Comparison of ENCODE assay signal across 1 cellular context in the genomic region with DNA sequence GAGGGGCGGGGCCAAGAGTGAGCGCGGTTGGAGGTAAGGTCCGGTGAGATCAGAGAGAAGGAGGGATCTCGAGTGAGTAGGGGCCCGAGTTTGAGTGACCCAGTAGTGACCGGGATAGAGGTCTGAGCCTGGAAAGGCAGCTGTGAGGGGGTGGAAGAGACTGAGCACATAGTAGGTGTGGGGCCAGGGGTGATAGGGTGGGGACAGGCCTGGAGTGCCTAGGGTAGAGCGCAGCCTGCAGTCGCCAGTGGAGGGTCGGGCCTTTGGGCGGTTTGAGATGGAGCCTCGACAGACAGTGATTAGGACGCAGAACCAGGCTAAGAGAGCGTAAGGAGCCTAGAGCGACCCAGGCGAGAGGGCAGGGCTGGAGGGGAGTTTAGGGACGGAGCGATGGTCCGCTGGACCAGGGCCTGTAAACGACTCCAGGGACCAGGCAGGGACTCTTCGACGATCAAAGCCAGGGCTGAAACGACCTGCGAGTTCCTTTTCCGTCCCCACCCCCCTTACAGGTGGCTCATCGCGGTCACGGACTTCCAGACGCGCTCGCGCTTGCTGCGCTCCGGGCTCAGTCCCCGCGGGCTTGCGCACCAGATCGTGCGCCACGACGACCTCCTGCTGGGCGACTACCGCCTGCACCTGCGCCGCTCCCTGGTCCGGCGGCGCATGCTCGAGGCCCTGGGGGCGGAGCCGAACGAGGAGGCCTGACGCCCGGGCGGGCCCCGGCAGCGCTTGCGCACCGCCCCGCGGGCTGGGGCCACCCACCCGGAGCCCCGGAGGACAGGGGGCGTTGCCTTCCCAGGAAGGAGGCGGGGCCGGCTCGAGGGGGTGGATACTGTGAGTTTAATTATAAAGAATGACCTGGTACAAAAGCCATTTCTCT.
TF ChIP-seq lines count a peak whose summit lies in the region.

No MANE protein-coding gene starts in this region.

TF ChIP-seq in HEK293, 187 proteins besides CTCF, POLR2A, EP300 and RAD21 (continued from another document and continues in another):
- TF ChIP-seq, protein P1, sequence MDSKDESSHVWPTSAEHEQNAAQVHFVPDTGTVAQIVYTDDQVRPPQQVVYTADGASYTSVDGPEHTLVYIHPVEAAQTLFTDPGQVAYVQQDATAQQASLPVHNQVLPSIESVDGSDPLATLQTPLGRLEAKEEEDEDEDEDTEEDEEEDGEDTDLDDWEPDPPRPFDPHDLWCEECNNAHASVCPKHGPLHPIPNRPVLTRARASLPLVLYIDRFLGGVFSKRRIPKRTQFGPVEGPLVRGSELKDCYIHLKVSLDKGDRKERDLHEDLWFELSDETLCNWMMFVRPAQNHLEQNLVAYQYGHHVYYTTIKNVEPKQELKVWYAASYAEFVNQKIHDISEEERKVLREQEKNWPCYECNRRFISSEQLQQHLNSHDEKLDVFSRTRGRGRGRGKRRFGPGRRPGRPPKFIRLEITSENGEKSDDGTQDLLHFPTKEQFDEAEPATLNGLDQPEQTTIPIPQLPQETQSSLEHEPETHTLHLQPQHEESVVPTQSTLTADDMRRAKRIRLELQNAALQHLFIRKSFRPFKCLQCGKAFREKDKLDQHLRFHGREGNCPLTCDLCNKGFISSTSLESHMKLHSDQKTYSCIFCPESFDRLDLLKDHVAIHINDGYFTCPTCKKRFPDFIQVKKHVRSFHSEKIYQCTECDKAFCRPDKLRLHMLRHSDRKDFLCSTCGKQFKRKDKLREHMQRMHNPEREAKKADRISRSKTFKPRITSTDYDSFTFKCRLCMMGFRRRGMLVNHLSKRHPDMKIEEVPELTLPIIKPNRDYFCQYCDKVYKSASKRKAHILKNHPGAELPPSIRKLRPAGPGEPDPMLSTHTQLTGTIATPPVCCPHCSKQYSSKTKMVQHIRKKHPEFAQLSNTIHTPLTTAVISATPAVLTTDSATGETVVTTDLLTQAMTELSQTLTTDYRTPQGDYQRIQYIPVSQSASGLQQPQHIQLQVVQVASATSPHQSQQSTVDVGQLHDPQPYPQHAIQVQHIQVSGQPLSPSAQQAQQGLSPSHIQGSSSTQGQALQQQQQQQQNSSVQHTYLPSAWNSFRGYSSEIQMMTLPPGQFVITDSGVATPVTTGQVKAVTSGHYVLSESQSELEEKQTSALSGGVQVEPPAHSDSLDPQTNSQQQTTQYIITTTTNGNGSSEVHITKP (tag by site-specific recombination; IDR thresholded peaks at IDR 0.05): peak; percentile 36; the same call in 1 of the 2 replicates
- TF ChIP-seq ZNF324 (tag by site-specific recombination; IDR thresholded peaks at IDR 0.05): no peak; the same call in 1 of the 2 replicates
- TF ChIP-seq, protein P2, sequence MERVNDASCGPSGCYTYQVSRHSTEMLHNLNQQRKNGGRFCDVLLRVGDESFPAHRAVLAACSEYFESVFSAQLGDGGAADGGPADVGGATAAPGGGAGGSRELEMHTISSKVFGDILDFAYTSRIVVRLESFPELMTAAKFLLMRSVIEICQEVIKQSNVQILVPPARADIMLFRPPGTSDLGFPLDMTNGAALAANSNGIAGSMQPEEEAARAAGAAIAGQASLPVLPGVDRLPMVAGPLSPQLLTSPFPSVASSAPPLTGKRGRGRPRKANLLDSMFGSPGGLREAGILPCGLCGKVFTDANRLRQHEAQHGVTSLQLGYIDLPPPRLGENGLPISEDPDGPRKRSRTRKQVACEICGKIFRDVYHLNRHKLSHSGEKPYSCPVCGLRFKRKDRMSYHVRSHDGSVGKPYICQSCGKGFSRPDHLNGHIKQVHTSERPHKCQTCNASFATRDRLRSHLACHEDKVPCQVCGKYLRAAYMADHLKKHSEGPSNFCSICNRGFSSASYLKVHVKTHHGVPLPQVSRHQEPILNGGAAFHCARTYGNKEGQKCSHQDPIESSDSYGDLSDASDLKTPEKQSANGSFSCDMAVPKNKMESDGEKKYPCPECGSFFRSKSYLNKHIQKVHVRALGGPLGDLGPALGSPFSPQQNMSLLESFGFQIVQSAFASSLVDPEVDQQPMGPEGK (tag by site-specific recombination; IDR thresholded peaks at IDR 0.05): peak; percentile 70
- TF ChIP-seq, protein P3, sequence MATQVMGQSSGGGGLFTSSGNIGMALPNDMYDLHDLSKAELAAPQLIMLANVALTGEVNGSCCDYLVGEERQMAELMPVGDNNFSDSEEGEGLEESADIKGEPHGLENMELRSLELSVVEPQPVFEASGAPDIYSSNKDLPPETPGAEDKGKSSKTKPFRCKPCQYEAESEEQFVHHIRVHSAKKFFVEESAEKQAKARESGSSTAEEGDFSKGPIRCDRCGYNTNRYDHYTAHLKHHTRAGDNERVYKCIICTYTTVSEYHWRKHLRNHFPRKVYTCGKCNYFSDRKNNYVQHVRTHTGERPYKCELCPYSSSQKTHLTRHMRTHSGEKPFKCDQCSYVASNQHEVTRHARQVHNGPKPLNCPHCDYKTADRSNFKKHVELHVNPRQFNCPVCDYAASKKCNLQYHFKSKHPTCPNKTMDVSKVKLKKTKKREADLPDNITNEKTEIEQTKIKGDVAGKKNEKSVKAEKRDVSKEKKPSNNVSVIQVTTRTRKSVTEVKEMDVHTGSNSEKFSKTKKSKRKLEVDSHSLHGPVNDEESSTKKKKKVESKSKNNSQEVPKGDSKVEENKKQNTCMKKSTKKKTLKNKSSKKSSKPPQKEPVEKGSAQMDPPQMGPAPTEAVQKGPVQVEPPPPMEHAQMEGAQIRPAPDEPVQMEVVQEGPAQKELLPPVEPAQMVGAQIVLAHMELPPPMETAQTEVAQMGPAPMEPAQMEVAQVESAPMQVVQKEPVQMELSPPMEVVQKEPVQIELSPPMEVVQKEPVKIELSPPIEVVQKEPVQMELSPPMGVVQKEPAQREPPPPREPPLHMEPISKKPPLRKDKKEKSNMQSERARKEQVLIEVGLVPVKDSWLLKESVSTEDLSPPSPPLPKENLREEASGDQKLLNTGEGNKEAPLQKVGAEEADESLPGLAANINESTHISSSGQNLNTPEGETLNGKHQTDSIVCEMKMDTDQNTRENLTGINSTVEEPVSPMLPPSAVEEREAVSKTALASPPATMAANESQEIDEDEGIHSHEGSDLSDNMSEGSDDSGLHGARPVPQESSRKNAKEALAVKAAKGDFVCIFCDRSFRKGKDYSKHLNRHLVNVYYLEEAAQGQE (tag by site-specific recombination; IDR thresholded peaks at IDR 0.05): no peak
- TF ChIP-seq, protein P4, sequence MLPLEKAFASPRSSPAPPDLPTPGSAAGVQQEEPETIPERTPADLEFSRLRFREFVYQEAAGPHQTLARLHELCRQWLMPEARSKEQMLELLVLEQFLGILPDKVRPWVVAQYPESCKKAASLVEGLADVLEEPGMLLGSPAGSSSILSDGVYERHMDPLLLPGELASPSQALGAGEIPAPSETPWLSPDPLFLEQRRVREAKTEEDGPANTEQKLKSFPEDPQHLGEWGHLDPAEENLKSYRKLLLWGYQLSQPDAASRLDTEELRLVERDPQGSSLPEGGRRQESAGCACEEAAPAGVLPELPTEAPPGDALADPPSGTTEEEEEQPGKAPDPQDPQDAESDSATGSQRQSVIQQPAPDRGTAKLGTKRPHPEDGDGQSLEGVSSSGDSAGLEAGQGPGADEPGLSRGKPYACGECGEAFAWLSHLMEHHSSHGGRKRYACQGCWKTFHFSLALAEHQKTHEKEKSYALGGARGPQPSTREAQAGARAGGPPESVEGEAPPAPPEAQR (tag by site-specific recombination; IDR thresholded peaks at IDR 0.05): no peak; the same call in 1 of the 2 replicates
- TF ChIP-seq, protein P5, sequence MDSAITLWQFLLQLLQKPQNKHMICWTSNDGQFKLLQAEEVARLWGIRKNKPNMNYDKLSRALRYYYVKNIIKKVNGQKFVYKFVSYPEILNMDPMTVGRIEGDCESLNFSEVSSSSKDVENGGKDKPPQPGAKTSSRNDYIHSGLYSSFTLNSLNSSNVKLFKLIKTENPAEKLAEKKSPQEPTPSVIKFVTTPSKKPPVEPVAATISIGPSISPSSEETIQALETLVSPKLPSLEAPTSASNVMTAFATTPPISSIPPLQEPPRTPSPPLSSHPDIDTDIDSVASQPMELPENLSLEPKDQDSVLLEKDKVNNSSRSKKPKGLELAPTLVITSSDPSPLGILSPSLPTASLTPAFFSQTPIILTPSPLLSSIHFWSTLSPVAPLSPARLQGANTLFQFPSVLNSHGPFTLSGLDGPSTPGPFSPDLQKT (IDR thresholded peaks at IDR 0.05; ENCODE audit: borderline replicate concordance, low read depth, low read length): no peak
- peak; percentile 99 for TF ChIP-seq ZNF366 (tag by site-specific recombination; conservative IDR thresholded peaks at IDR 0.05)
- TF ChIP-seq ZNF785 (tag by site-specific recombination; IDR thresholded peaks at IDR 0.05): 0 out of 2 replicates have a peak, but pooled peaks have one; percentile 56
- peak; percentile 83 for TF ChIP-seq ZEB2 (tag by site-specific recombination; IDR thresholded peaks at IDR 0.05)
- TF ChIP-seq ZNF211 (tag by site-specific recombination; IDR thresholded peaks at IDR 0.05; ENCODE audit: low read depth): no peak
- peak; percentile 41; the same call in 1 of the 2 replicates for TF ChIP-seq ZNF133 (tag by site-specific recombination; IDR thresholded peaks at IDR 0.05)
- peak; percentile 82 for TF ChIP-seq ZNF843 (tag by site-specific recombination; IDR thresholded peaks at IDR 0.05)
- peak; percentile 78 for TF ChIP-seq ZNF2 (tag by site-specific recombination; IDR thresholded peaks at IDR 0.05)
- TF ChIP-seq WT1 (tag by site-specific recombination; IDR thresholded peaks at IDR 0.05): peak; percentile 51; the same call in 1 of the 2 replicates
- TF ChIP-seq, protein P6, sequence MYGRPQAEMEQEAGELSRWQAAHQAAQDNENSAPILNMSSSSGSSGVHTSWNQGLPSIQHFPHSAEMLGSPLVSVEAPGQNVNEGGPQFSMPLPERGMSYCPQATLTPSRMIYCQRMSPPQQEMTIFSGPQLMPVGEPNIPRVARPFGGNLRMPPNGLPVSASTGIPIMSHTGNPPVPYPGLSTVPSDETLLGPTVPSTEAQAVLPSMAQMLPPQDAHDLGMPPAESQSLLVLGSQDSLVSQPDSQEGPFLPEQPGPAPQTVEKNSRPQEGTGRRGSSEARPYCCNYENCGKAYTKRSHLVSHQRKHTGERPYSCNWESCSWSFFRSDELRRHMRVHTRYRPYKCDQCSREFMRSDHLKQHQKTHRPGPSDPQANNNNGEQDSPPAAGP (tag by site-specific recombination; IDR thresholded peaks at IDR 0.05): peak; percentile 58
- peak; percentile 27; the same call in 1 of the 2 replicates for TF ChIP-seq ZFHX2 (tag by site-specific recombination; conservative IDR thresholded peaks at IDR 0.05)
- no peak for TF ChIP-seq ZNF350 (tag by site-specific recombination; IDR thresholded peaks at IDR 0.05)
- TF ChIP-seq, protein P7, sequence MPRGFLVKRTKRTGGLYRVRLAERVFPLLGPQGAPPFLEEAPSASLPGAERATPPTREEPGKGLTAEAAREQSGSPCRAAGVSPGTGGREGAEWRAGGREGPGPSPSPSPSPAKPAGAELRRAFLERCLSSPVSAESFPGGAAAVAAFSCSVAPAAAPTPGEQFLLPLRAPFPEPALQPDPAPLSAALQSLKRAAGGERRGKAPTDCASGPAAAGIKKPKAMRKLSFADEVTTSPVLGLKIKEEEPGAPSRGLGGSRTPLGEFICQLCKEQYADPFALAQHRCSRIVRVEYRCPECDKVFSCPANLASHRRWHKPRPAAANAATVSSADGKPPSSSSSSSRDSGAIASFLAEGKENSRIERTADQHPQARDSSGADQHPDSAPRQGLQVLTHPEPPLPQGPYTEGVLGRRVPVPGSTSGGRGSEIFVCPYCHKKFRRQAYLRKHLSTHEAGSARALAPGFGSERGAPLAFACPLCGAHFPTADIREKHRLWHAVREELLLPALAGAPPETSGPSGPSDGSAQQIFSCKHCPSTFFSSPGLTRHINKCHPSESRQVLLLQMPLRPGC (tag by site-specific recombination; IDR thresholded peaks at IDR 0.05): peak; percentile 61; the same call in 1 of the 2 replicates
- no peak for TF ChIP-seq ZNF585B (tag by site-specific recombination; IDR thresholded peaks at IDR 0.05)
- TF ChIP-seq, protein P8, sequence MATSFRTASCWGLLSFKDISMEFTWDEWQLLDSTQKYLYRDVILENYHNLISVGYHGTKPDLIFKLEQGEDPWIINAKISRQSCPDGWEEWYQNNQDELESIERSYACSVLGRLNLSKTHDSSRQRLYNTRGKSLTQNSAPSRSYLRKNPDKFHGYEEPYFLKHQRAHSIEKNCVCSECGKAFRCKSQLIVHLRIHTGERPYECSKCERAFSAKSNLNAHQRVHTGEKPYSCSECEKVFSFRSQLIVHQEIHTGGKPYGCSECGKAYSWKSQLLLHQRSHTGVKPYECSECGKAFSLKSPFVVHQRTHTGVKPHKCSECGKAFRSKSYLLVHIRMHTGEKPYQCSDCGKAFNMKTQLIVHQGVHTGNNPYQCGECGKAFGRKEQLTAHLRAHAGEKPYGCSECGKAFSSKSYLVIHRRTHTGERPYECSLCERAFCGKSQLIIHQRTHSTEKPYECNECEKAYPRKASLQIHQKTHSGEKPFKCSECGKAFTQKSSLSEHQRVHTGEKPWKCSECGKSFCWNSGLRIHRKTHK (tag by site-specific recombination; IDR thresholded peaks at IDR 0.05): no peak
- TF ChIP-seq, protein P9, sequence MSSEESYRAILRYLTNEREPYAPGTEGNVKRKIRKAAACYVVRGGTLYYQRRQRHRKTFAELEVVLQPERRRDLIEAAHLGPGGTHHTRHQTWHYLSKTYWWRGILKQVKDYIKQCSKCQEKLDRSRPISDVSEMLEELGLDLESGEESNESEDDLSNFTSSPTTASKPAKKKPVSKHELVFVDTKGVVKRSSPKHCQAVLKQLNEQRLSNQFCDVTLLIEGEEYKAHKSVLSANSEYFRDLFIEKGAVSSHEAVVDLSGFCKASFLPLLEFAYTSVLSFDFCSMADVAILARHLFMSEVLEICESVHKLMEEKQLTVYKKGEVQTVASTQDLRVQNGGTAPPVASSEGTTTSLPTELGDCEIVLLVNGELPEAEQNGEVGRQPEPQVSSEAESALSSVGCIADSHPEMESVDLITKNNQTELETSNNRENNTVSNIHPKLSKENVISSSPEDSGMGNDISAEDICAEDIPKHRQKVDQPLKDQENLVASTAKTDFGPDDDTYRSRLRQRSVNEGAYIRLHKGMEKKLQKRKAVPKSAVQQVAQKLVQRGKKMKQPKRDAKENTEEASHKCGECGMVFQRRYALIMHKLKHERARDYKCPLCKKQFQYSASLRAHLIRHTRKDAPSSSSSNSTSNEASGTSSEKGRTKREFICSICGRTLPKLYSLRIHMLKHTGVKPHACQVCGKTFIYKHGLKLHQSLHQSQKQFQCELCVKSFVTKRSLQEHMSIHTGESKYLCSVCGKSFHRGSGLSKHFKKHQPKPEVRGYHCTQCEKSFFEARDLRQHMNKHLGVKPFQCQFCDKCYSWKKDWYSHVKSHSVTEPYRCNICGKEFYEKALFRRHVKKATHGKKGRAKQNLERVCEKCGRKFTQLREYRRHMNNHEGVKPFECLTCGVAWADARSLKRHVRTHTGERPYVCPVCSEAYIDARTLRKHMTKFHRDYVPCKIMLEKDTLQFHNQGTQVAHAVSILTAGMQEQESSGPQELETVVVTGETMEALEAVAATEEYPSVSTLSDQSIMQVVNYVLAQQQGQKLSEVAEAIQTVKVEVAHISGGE (tag by site-specific recombination; conservative IDR thresholded peaks at IDR 0.05; ENCODE audit: low read depth): no peak; the same call in none of the 2 replicates
- no peak for TF ChIP-seq ZNF747 (tag by site-specific recombination; IDR thresholded peaks at IDR 0.05)
- no peak for TF ChIP-seq ZNF76 (tag by site-specific recombination; IDR thresholded peaks at IDR 0.05; ENCODE audit: borderline replicate concordance, low read depth)
- peak; percentile 80 for TF ChIP-seq GLIS1 (tag by site-specific recombination; IDR thresholded peaks at IDR 0.05)
- no peak for TF ChIP-seq ZSCAN23 (tag by site-specific recombination; IDR thresholded peaks at IDR 0.05)
